Comparison of ENCODE assay signal across 15 cellular contexts in genomic region chr7:144369252-144369651, GRCh38. TPM values are rescaled to one million over a fixed set of nuclear protein-coding genes. Genes with fewer than 3 reads are reported as not detected.
A peak's percentile ranks its signal among the peaks of the same experiment; 100 is the strongest.
DNase-seq lines count a peak whose midpoint lies in the region; ATAC-seq, FAIRE-seq and TF ChIP-seq lines count a peak whose summit lies in the region.
"Not testable (repeated sequence)": the region's sequence is repeated elsewhere in the genome, so short reads cannot be mapped to it uniquely, and the experiment has no call there.
"Had no signal": no experiment of that assay in that cellular context is flagged by ENCODE, and none has a peak within 500 bp of the region (broad histone marks: within the 10 kb centered on the region; RNA-seq: fewer than 3 reads in every experiment).

No MANE protein-coding gene starts in this region.

- not testable (repeated sequence) for H3K36me3 Mint-ChIP-seq in activated CD4-positive, alpha-beta T cell treated with anti-CD3 and anti-CD28 coated beads for 36 hours (ENCODE audit: low read depth)

- not testable (repeated sequence) for H3K36me3 ChIP-seq in endothelial cell of umbilical vein (ENCODE audit: control insufficient read depth in 2 of 2, extremely low read depth in 1 of 2, insufficient read depth in 2 of 2, low read length in 2 of 2)

- not testable (repeated sequence) for H3K9me3 ChIP-seq in endothelial cell of umbilical vein (replicated peaks; ENCODE audit: control insufficient read depth, insufficient read depth, low read length)

- not testable (repeated sequence) for H3K79me2 ChIP-seq in endothelial cell of umbilical vein (ENCODE audit: control insufficient read depth, insufficient read depth, low read length)

- not testable (repeated sequence) for H3K4me2 ChIP-seq in endothelial cell of umbilical vein (ENCODE audit: insufficient read depth, low read length)

- H3K4me3 ChIP-seq in endothelial cell of umbilical vein (replicated peaks in 1 of 3; ENCODE audit: insufficient read depth in 1 of 3, low read depth in 1 of 3, low read length in 3 of 3) = not testable (repeated sequence)

- H3K4me3 Mint-ChIP-seq in activated CD4-positive, alpha-beta T cell treated with anti-CD3 and anti-CD28 coated beads for 36 hours = not testable (repeated sequence)

- TF ChIP-seq POLR2A in endothelial cell of umbilical vein (IDR thresholded peaks at IDR 0.05; ENCODE audit: low read depth, low read length) = not testable (repeated sequence)

- peak; percentile 52 for ATAC-seq in GM18868 (IDR thresholded peaks at IDR 0.05; ENCODE audit: unreplicated experiment)
- peak; percentile 62 for ATAC-seq in GM21529 (IDR thresholded peaks at IDR 0.05; ENCODE audit: unreplicated experiment)
- peak; percentile 61 for ATAC-seq in HG02798 (IDR thresholded peaks at IDR 0.05; ENCODE audit: poor library complexity, unreplicated experiment)
- peak; percentile 71 for ATAC-seq in activated CD4-positive, alpha-beta T cell treated with anti-CD3 and anti-CD28 coated beads for 36 hours
- ATAC-seq in left lobe of liver = peak; percentile 47

- BruUV-seq in endothelial cell of umbilical vein (replicated peaks; lab: Mats Ljungman, UMichigan) = not testable (repeated sequence)

- not testable (repeated sequence) for H3K27ac Mint-ChIP-seq in activated CD4-positive, alpha-beta T cell treated with anti-CD3 and anti-CD28 coated beads for 36 hours

- CTCF ChIA-PET in activated CD4-positive, alpha-beta T cell treated with anti-CD3 and anti-CD28 coated beads for 36 hours (lab: Charles Lee); endothelial cell of umbilical vein (lab: Charles Lee): not testable (repeated sequence)

- dilution Hi-C loops in endothelial cell of umbilical vein (cut with MboI; ENCODE audit: extremely low pct_ligation_motif_present, low sequenced_read_pairs) = not testable (repeated sequence)

- not testable (repeated sequence) for H3K4me1 Mint-ChIP-seq in activated CD4-positive, alpha-beta T cell treated with anti-CD3 and anti-CD28 coated beads for 36 hours

- not testable (repeated sequence) for TF ChIP-seq CTCF in endothelial cell of umbilical vein (IDR thresholded peaks at IDR 0.05; ENCODE audit: extremely low read depth in 1 of 2, insufficient read depth in 1 of 2, low read depth in 1 of 2, low read length in 2 of 2)

- H3K4me1 ChIP-seq in endothelial cell of umbilical vein (ENCODE audit: control insufficient read depth, extremely low read depth, insufficient read depth, low read length) = not testable (repeated sequence)

- not testable (repeated sequence) for H3K27me3 ChIP-seq in endothelial cell of umbilical vein (ENCODE audit: control insufficient read depth in 2 of 2, insufficient read depth in 2 of 2, low read length in 2 of 2)

- H4K20me1 ChIP-seq in endothelial cell of umbilical vein (replicated peaks; ENCODE audit: control insufficient read depth, extremely low read depth, insufficient read depth, low read length) = not testable (repeated sequence)

- DNase-seq in activated CD4-positive, alpha-beta T cell treated with anti-CD3 and anti-CD28 coated beads for 36 hours; endothelial cell of umbilical vein (ENCODE audit: low read depth, low spot score); left lobe of liver (ENCODE audit: low spot score): not testable (repeated sequence)

- not testable (repeated sequence) for H3K27me3 Mint-ChIP-seq in activated CD4-positive, alpha-beta T cell treated with anti-CD3 and anti-CD28 coated beads for 36 hours

- not testable (repeated sequence) for H2AFZ ChIP-seq in endothelial cell of umbilical vein (ENCODE audit: low read depth, low read length)

- FAIRE-seq in endothelial cell of umbilical vein (lab: Jason Lieb, UNC) = peak; percentile 44

- POLR2A ChIA-PET in activated CD4-positive, alpha-beta T cell treated with anti-CD3 and anti-CD28 coated beads for 36 hours (lab: Charles Lee); endothelial cell of umbilical vein (lab: Charles Lee): not testable (repeated sequence)

- intact Hi-C loops in activated CD4-positive, alpha-beta T cell treated with anti-CD3 and anti-CD28 coated beads for 36 hours (cut with DNase I, micrococcal nuclease); endothelial cell of umbilical vein (cut with micrococcal nuclease): not testable (repeated sequence)

- H3K9me3 Mint-ChIP-seq in activated CD4-positive, alpha-beta T cell treated with anti-CD3 and anti-CD28 coated beads for 36 hours (ENCODE audit: low read depth) = not testable (repeated sequence)

- H3K9me1 ChIP-seq in endothelial cell of umbilical vein (replicated peaks; ENCODE audit: control insufficient read depth, extremely low read depth, insufficient read depth, low read length) = not testable (repeated sequence)

- H3K27ac ChIP-seq in endothelial cell of umbilical vein (ENCODE audit: insufficient read depth, low read depth, low read length) = not testable (repeated sequence)

- not testable (repeated sequence) for H3K9ac ChIP-seq in endothelial cell of umbilical vein (replicated peaks; ENCODE audit: extremely low read depth, insufficient read depth, low read length)

RNA-seq across cellular contexts. Expression of gene ARHGEF5, which starts 14.1 kb away (rescaled TPM):
- 10 to 100 TPM; 14.8 to 16.8 TPM for total RNA-seq in activated CD4-positive, alpha-beta T cell treated with anti-CD3 and anti-CD28 coated beads for 36 hours
- total RNA-seq in endothelial cell of umbilical vein (0.88 and 1.5 TPM in 2 replicates), left lobe of liver (11.6 TPM)
- 1.1 TPM in 2 replicates for polyA plus RNA-seq in endothelial cell of umbilical vein
- 0.79 and 1.0 TPM in 2 replicates for polyA plus RNA-seq in endothelial cell of umbilical vein (2011; cell fraction: cytosol; rRNA removed)
- 1.6 and 2.0 TPM in 2 replicates for polyA plus RNA-seq in endothelial cell of umbilical vein (2011; cell fraction: nucleus; rRNA removed)
- polyA plus RNA-seq in endothelial cell of umbilical vein (2012) = 0.37 and 0.62 TPM in 2 replicates
- polyA minus RNA-seq in endothelial cell of umbilical vein = 0.92 and 1.3 TPM in 2 replicates
- polyA minus RNA-seq in endothelial cell of umbilical vein (2011; cell fraction: cytosol; rRNA and poly(A)+ RNA removed) = 12.8 TPM
- polyA minus RNA-seq in endothelial cell of umbilical vein (2011; cell fraction: nucleus; rRNA and poly(A)+ RNA removed) = 1.2 and 1.3 TPM in 2 replicates
- total RNA-seq: G401 had no signal

RNA-seq across cellular contexts. Expression of gene NOBOX, which starts 34.2 kb away (rescaled TPM):
- not detected for total RNA-seq in activated CD4-positive, alpha-beta T cell treated with anti-CD3 and anti-CD28 coated beads for 36 hours
- not detected in 2 replicates for total RNA-seq in endothelial cell of umbilical vein
- polyA plus RNA-seq in endothelial cell of umbilical vein = not detected in 2 replicates
- polyA plus RNA-seq in endothelial cell of umbilical vein (2011; cell fraction: cytosol; rRNA removed) = not detected in 2 replicates
- not detected in 2 replicates for polyA plus RNA-seq in endothelial cell of umbilical vein (2011; cell fraction: nucleus; rRNA removed)
- polyA plus RNA-seq in endothelial cell of umbilical vein (2012) = not detected in 2 replicates
- polyA minus RNA-seq in endothelial cell of umbilical vein = not detected in 2 replicates
- polyA minus RNA-seq in endothelial cell of umbilical vein (2011; cell fraction: cytosol; rRNA and poly(A)+ RNA removed) = not detected
- not detected in 2 replicates for polyA minus RNA-seq in endothelial cell of umbilical vein (2011; cell fraction: nucleus; rRNA and poly(A)+ RNA removed)
- total RNA-seq in left lobe of liver = not detected
- total RNA-seq: CD4-positive, alpha-beta memory T cell; G401; GM23248; H7; HT-29; IMR-90; LHCN-M2 had no signal
- polyA plus RNA-seq: A549; AG04450; CD4-positive, alpha-beta memory T cell; GM23248; IMR-90 had no signal

RNA-seq across cellular contexts. Expression of gene OR2A1, which starts 57.0 kb away (rescaled TPM):
- total RNA-seq in activated CD4-positive, alpha-beta T cell treated with anti-CD3 and anti-CD28 coated beads for 36 hours = not detected
- total RNA-seq in endothelial cell of umbilical vein (not detected in 2 replicates), left lobe of liver (not detected)
- polyA plus RNA-seq in endothelial cell of umbilical vein = 0.02 and 0.14 TPM in 2 replicates
- not detected in 2 replicates for polyA plus RNA-seq in endothelial cell of umbilical vein (2011; cell fraction: cytosol; rRNA removed)
- polyA plus RNA-seq in endothelial cell of umbilical vein (2011; cell fraction: nucleus; rRNA removed) = 0.32 TPM in 1 of 2 replicates, not detected in the other
- polyA plus RNA-seq in endothelial cell of umbilical vein (2012) = 0.08 TPM in 1 of 2 replicates, not detected in the other
- polyA minus RNA-seq in endothelial cell of umbilical vein = not detected in 2 replicates
- polyA minus RNA-seq in endothelial cell of umbilical vein (2011; cell fraction: cytosol; rRNA and poly(A)+ RNA removed) = not detected
- not detected in 2 replicates for polyA minus RNA-seq in endothelial cell of umbilical vein (2011; cell fraction: nucleus; rRNA and poly(A)+ RNA removed)
- total RNA-seq: CD4-positive, alpha-beta memory T cell; G401; H7; HT-29; IMR-90; LHCN-M2 had no signal
- polyA plus RNA-seq: A549, AG04450, IMR-90 had no signal
